ENCODE assay signal across 15 cellular contexts in the genomic region with DNA sequence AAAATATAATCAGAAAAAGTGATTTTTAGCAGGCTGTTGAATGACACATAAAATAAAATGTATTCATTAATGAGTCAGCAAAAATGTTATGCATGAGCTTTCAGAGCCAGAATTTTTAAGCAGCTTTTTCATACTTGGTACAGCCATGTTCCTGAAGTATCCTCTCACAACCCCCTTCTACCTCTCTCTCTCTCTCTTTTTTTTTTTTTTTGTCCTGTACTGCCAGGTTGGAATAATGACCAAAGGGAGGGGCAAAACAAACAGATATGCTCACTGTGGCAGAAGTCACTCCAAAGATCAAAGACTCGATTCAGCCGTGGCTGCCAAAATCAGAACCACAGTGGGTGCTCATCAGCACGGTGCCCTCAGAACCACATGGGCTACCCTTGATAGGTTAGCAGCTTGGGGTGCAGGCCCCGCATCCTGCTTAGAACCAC.
DNase-seq lines count a peak whose midpoint lies in the region; ATAC-seq and TF ChIP-seq lines count a peak whose summit lies in the region.
"Had no signal": no experiment of that assay in that cellular context is flagged by ENCODE, and none has a peak within 500 bp of the region (broad histone marks: within the 10 kb centered on the region; RNA-seq: fewer than 3 reads in every experiment).

No MANE protein-coding gene starts in this region.

- no peak for TF ChIP-seq CTCF in foreskin keratinocyte (conservative IDR thresholded peaks at IDR 0.05)
- TF ChIP-seq CTCF in transverse colon (IDR thresholded peaks at IDR 0.05) = no peak

- no peaks in the 10 kb centered on the region for H3K36me3 ChIP-seq in transverse colon
- H3K36me3 ChIP-seq: adrenal gland had no signal

- no peak overlapping the region for H3K27ac Mint-ChIP-seq in activated naive CD8-positive, alpha-beta T cell treated with anti-CD3 and anti-CD28 coated beads, Interleukin-2, amount 50 U/mL, for 24 hours
- no peak overlapping the region for H3K27ac Mint-ChIP-seq in activated naive CD8-positive, alpha-beta T cell treated with anti-CD3 and anti-CD28 coated beads for 36 hours
- H3K27ac Mint-ChIP-seq in activated CD8-positive, alpha-beta T cell treated with anti-CD3 and anti-CD28 coated beads, Interleukin-2, amount 10 ng/mL, durations not matched to agents 7 days and 5 days = no peak overlapping the region
- H3K27ac Mint-ChIP-seq: activated CD4-positive, alpha-beta T cell treated with anti-CD3 and anti-CD28 coated beads for 36 hours; T-helper 17 cell had no signal

- peak; percentile 61 for ATAC-seq in activated naive CD8-positive, alpha-beta T cell treated with anti-CD3 and anti-CD28 coated beads, Interleukin-2, amount 50 U/mL, for 24 hours
- ATAC-seq in activated CD8-positive, alpha-beta T cell treated with anti-CD3 and anti-CD28 coated beads, Interleukin-2, amount 10 ng/mL, durations not matched to agents 7 days and 5 days = no peak
- ATAC-seq in foreskin keratinocyte = peak; percentile 48
- no peak for ATAC-seq in GM21528 (IDR thresholded peaks at IDR 0.05; ENCODE audit: low FRiP score, unreplicated experiment)
- ATAC-seq: activated CD4-positive, alpha-beta T cell treated with anti-CD3 and anti-CD28 coated beads for 36 hours; T-helper 17 cell had no signal

- POLR2A ChIA-PET in activated CD8-positive, alpha-beta T cell treated with anti-CD3 and anti-CD28 coated beads, Interleukin-2, amount 10 ng/mL, durations not matched to agents 7 days and 5 days (lab: Charles Lee) = no interaction called here

- no peaks in the 10 kb centered on the region for H3K9me3 ChIP-seq in transverse colon
- H3K9me3 ChIP-seq: adrenal gland had no signal

- in situ Hi-C loops in transverse colon (cut with MboI; ENCODE audit: low pct_ligation_motif_present in 1 of 4, low pct_unique_long_range_greater_than_20kb in 1 of 4, low sequenced_read_pairs in 3 of 4) = no loop called here

- WGBS in transverse colon (ENCODE audit: low coverage in 1 of 2), 2 donors = 40% methylated on average over 4 of the region's 4 CpGs; no CpG with 5 or more reads in 1 of the 2 donors

- H3K27me3 ChIP-seq in foreskin keratinocyte (no peaks in the 10 kb centered on the region), transverse colon (no peaks in the 10 kb centered on the region)
- H3K27me3 ChIP-seq: adrenal gland had no signal

- H3K4me1 Mint-ChIP-seq in activated naive CD8-positive, alpha-beta T cell treated with anti-CD3 and anti-CD28 coated beads, Interleukin-2, amount 50 U/mL, for 24 hours = peaks cover 19% of the 10 kb centered on the region
- peaks cover 32% of the 10 kb centered on the region for H3K4me1 Mint-ChIP-seq in activated naive CD8-positive, alpha-beta T cell treated with anti-CD3 and anti-CD28 coated beads for 36 hours
- H3K4me1 Mint-ChIP-seq in activated CD8-positive, alpha-beta T cell treated with anti-CD3 and anti-CD28 coated beads, Interleukin-2, amount 10 ng/mL, durations not matched to agents 7 days and 5 days (ENCODE audit: low read depth) = peaks cover 4% of the 10 kb centered on the region

- H3K27ac ChIP-seq in foreskin keratinocyte (no peak overlapping the region), transverse colon (peak overlapping the region in 1 of 4 donors; percentile 24)
- H3K27ac ChIP-seq: adrenal gland, HL-60, RWPE1 had no signal

- intact Hi-C loops in transverse colon (cut with DNase I; ENCODE audit: low total_unique reads) = no loop called here

- CTCF ChIA-PET in activated CD8-positive, alpha-beta T cell treated with anti-CD3 and anti-CD28 coated beads, Interleukin-2, amount 10 ng/mL, durations not matched to agents 7 days and 5 days (lab: Charles Lee) = no interaction called here

- no peaks in the 10 kb centered on the region for H3K9me3 Mint-ChIP-seq in activated naive CD8-positive, alpha-beta T cell treated with anti-CD3 and anti-CD28 coated beads, Interleukin-2, amount 50 U/mL, for 24 hours
- H3K9me3 Mint-ChIP-seq in activated naive CD8-positive, alpha-beta T cell treated with anti-CD3 and anti-CD28 coated beads for 36 hours = no peaks in the 10 kb centered on the region
- no peaks in the 10 kb centered on the region for H3K9me3 Mint-ChIP-seq in activated CD8-positive, alpha-beta T cell treated with anti-CD3 and anti-CD28 coated beads, Interleukin-2, amount 10 ng/mL, durations not matched to agents 7 days and 5 days (ENCODE audit: insufficient read depth)

- no peak for DNase-seq in activated naive CD8-positive, alpha-beta T cell treated with anti-CD3 and anti-CD28 coated beads, Interleukin-2, amount 50 U/mL, for 24 hours
- DNase-seq in activated naive CD8-positive, alpha-beta T cell treated with anti-CD3 and anti-CD28 coated beads for 36 hours = no peak
- DNase-seq in activated CD8-positive, alpha-beta T cell treated with anti-CD3 and anti-CD28 coated beads, Interleukin-2, amount 10 ng/mL, durations not matched to agents 7 days and 5 days = peak; percentile 23
- peak in 1 of 2 donors; percentile 15 for DNase-seq in foreskin keratinocyte
- DNase-seq in transverse colon = peak; percentile 43
- DNase-seq in AG08396 (ENCODE audit: low spot score) = no peak
- no peak for DNase-seq in NCI-H1436 (lab: John Stamatoyannopoulos, UW)
- DNase-seq: activated CD4-positive, alpha-beta T cell treated with anti-CD3 and anti-CD28 coated beads for 36 hours; adrenal gland; NCI-H187; NCI-H82; T-helper 17 cell had no signal

- H3K36me3 Mint-ChIP-seq in activated naive CD8-positive, alpha-beta T cell treated with anti-CD3 and anti-CD28 coated beads, Interleukin-2, amount 50 U/mL, for 24 hours (ENCODE audit: low read depth) = no peaks in the 10 kb centered on the region
- H3K36me3 Mint-ChIP-seq in activated naive CD8-positive, alpha-beta T cell treated with anti-CD3 and anti-CD28 coated beads for 36 hours = peaks cover 5% of the 10 kb centered on the region
- no peaks in the 10 kb centered on the region for H3K36me3 Mint-ChIP-seq in activated CD8-positive, alpha-beta T cell treated with anti-CD3 and anti-CD28 coated beads, Interleukin-2, amount 10 ng/mL, durations not matched to agents 7 days and 5 days (ENCODE audit: low read depth)

- TF ChIP-seq POLR2A in transverse colon (IDR thresholded peaks at IDR 0.05) = no peak

- no peak for TF ChIP-seq EP300 in transverse colon (IDR thresholded peaks at IDR 0.05; ENCODE audit: low read depth)

- H3K4me3 ChIP-seq in transverse colon = no peak overlapping the region
- H3K4me3 ChIP-seq: adrenal gland had no signal

- no peak overlapping the region for H3K4me3 Mint-ChIP-seq in activated naive CD8-positive, alpha-beta T cell treated with anti-CD3 and anti-CD28 coated beads, Interleukin-2, amount 50 U/mL, for 24 hours
- no peak overlapping the region for H3K4me3 Mint-ChIP-seq in activated naive CD8-positive, alpha-beta T cell treated with anti-CD3 and anti-CD28 coated beads for 36 hours
- H3K4me3 Mint-ChIP-seq in activated CD8-positive, alpha-beta T cell treated with anti-CD3 and anti-CD28 coated beads, Interleukin-2, amount 10 ng/mL, durations not matched to agents 7 days and 5 days = no peak overlapping the region
- H3K4me3 Mint-ChIP-seq: activated CD4-positive, alpha-beta T cell treated with anti-CD3 and anti-CD28 coated beads for 36 hours; T-helper 17 cell had no signal

- H3K27me3 Mint-ChIP-seq in activated naive CD8-positive, alpha-beta T cell treated with anti-CD3 and anti-CD28 coated beads, Interleukin-2, amount 50 U/mL, for 24 hours = no peaks in the 10 kb centered on the region
- H3K27me3 Mint-ChIP-seq in activated naive CD8-positive, alpha-beta T cell treated with anti-CD3 and anti-CD28 coated beads for 36 hours = no peaks in the 10 kb centered on the region
- no peaks in the 10 kb centered on the region for H3K27me3 Mint-ChIP-seq in activated CD8-positive, alpha-beta T cell treated with anti-CD3 and anti-CD28 coated beads, Interleukin-2, amount 10 ng/mL, durations not matched to agents 7 days and 5 days (ENCODE audit: low read depth)
- H3K27me3 Mint-ChIP-seq: activated CD4-positive, alpha-beta T cell treated with anti-CD3 and anti-CD28 coated beads for 36 hours; T-helper 17 cell had no signal

- no peaks in the 10 kb centered on the region for H3K4me1 ChIP-seq in foreskin keratinocyte
- H3K4me1 ChIP-seq in transverse colon = peaks cover 0 to 37% (median 11%) of the 10 kb centered on the region in 4 donors

Comparison
In these comparisons a context has a peak if more than half of its experiments do, and no peak if none do; other contexts are left out.
1. ATAC-seq: peak in activated naive CD8-positive, alpha-beta T cell treated with anti-CD3 and anti-CD28 coated beads, Interleukin-2, amount 50 U/mL, for 24 hours (single experiment) and foreskin keratinocyte (single experiment); none in activated CD8-positive, alpha-beta T cell treated with anti-CD3 and anti-CD28 coated beads, Interleukin-2, amount 10 ng/mL, durations not matched to agents 7 days and 5 days (single experiment) and GM21528 (single experiment).
2. DNase-seq: peak in activated CD8-positive, alpha-beta T cell treated with anti-CD3 and anti-CD28 coated beads, Interleukin-2, amount 10 ng/mL, durations not matched to agents 7 days and 5 days (single experiment) and transverse colon (single experiment); none in activated naive CD8-positive, alpha-beta T cell treated with anti-CD3 and anti-CD28 coated beads, Interleukin-2, amount 50 U/mL, for 24 hours (single experiment), activated naive CD8-positive, alpha-beta T cell treated with anti-CD3 and anti-CD28 coated beads for 36 hours (single experiment), AG08396 (single experiment) and NCI-H1436 (single experiment).